In the genomic region with DNA sequence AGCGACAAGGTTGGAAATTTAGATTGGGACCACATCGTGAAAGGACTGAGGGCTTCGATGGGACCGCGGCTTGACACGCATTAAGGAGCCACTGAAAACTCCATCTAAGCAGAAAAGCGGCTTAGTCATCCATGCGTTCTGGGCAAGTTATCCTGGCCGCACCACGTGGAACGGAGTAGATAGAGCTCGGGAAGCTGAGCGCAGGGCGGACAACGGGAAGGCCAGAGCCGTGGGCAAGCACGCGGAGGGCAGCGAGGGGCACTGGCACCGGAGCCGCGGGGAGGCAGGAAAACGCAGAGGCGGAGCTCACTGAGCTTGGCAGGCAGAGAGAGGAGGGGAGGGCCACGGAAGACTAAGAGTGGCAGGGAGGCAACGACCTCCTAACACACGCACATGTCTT, we compare ENCODE assay signal across 13 cellular contexts.
A peak's percentile ranks its signal among the peaks of the same experiment; 100 is the strongest.
DNase-seq lines count a peak whose midpoint lies in the region; ATAC-seq, FAIRE-seq and TF ChIP-seq lines count a peak whose summit lies in the region.
"Had no signal": no experiment of that assay in that cellular context is flagged by ENCODE, and none has a peak within 500 bp of the region (broad histone marks: within the 10 kb centered on the region; RNA-seq: fewer than 3 reads in every experiment).

No MANE protein-coding gene starts in this region.

- no peaks in the 10 kb centered on the region for H3K27me3 ChIP-seq in MM.1S (replicated peaks; ENCODE audit: insufficient read depth, low read length)
- H3K27me3 ChIP-seq: testis had no signal

- no peaks in the 10 kb centered on the region for H3K4me1 ChIP-seq in MM.1S (ENCODE audit: low read length)
- H3K4me1 ChIP-seq: testis had no signal

- peak in 1 of 2 donors; percentile 13 for ATAC-seq in natural killer cell treated with Interleukin-12 subunit alpha and Interleukin-12 subunit beta and Interleukin-15 and Interleukin-18, amount 100 ng/mL, for 72 hours
- no peak for ATAC-seq in HG03342 (IDR thresholded peaks at IDR 0.05; ENCODE audit: unreplicated experiment)

- peak overlapping the region; percentile 48 for H3K4me3 Mint-ChIP-seq in natural killer cell treated with Interleukin-12 subunit alpha and Interleukin-12 subunit beta and Interleukin-15 and Interleukin-18, amount 100 ng/mL, for 72 hours
- no peak overlapping the region for H3K4me3 Mint-ChIP-seq in MCF 10A (ENCODE audit: unreplicated experiment)

- peaks cover 0 to 7% of the 10 kb centered on the region in 2 donors for H3K4me1 Mint-ChIP-seq in natural killer cell treated with Interleukin-12 subunit alpha and Interleukin-12 subunit beta and Interleukin-15 and Interleukin-18, amount 100 ng/mL, for 72 hours (ENCODE audit: low read depth in 2 of 2)
- no peaks in the 10 kb centered on the region for H3K4me1 Mint-ChIP-seq in MCF 10A (ENCODE audit: insufficient read depth, unreplicated experiment)

- no peaks in the 10 kb centered on the region for H3F3A ChIP-seq in MM.1S (ENCODE audit: insufficient read depth, low read length)

- no peak for TF ChIP-seq POLR2A in NB4 (IDR thresholded peaks at IDR 0.05; ENCODE audit: extremely low read depth, insufficient read length)

- no peaks in the 10 kb centered on the region for H4K20me1 ChIP-seq in MM.1S (ENCODE audit: insufficient read depth, low read length)

- H3K27me3 Mint-ChIP-seq in natural killer cell treated with Interleukin-12 subunit alpha and Interleukin-12 subunit beta and Interleukin-15 and Interleukin-18, amount 100 ng/mL, for 72 hours = peaks cover 0 to 6% of the 10 kb centered on the region in 2 donors
- no peaks in the 10 kb centered on the region for H3K27me3 Mint-ChIP-seq in MCF 10A (ENCODE audit: insufficient read depth, unreplicated experiment)

- POLR2A ChIA-PET in MCF 10A (lab: Yijun Ruan, JAX) = no interaction called here

- H3K4me3 ChIP-seq in NB4 (ENCODE audit: low read depth, low read length) (peak overlapping the region; percentile 9), MM.1S (ENCODE audit: low read length) (no peak overlapping the region)
- H3K4me3 ChIP-seq: testis had no signal

- intact Hi-C loops in MCF 10A (cut with micrococcal nuclease) = no loop called here

- peaks cover 64% of the 10 kb centered on the region for H3K79me2 ChIP-seq in MM.1S (ENCODE audit: low read length)

- BruUV-seq in MCF 10A (replicated peaks; lab: Mats Ljungman, UMichigan) = no TSS peak

- no peaks in the 10 kb centered on the region for H3K9me3 ChIP-seq in MM.1S (replicated peaks; ENCODE audit: insufficient read depth, low read length)
- H3K9me3 ChIP-seq: testis had no signal

- H3K27ac ChIP-seq in MM.1S (ENCODE audit: low read length) = no peak overlapping the region
- H3K27ac ChIP-seq: testis had no signal

- H3K9ac ChIP-seq in MM.1S (ENCODE audit: low read length) = no peak overlapping the region

- FAIRE-seq in D721Med (lab: Jason Lieb, UNC) = no peak

- CTCF ChIA-PET in MCF 10A (lab: Yijun Ruan, JAX) = no interaction called here

- peaks cover 6% of the 10 kb centered on the region for H3K36me3 Mint-ChIP-seq in natural killer cell treated with Interleukin-12 subunit alpha and Interleukin-12 subunit beta and Interleukin-15 and Interleukin-18, amount 100 ng/mL, for 72 hours
- H3K36me3 Mint-ChIP-seq in MCF 10A (ENCODE audit: insufficient read depth, unreplicated experiment) = peaks cover 47% of the 10 kb centered on the region

- no peaks in the 10 kb centered on the region for H3K36me3 ChIP-seq in MM.1S (replicated peaks; ENCODE audit: insufficient read depth, low read length)

- H3K27ac Mint-ChIP-seq in natural killer cell treated with Interleukin-12 subunit alpha and Interleukin-12 subunit beta and Interleukin-15 and Interleukin-18, amount 100 ng/mL, for 72 hours = no peak overlapping the region
- no peak overlapping the region for H3K27ac Mint-ChIP-seq in MCF 10A (ENCODE audit: low read depth, unreplicated experiment)

- H3K9me3 Mint-ChIP-seq in natural killer cell treated with Interleukin-12 subunit alpha and Interleukin-12 subunit beta and Interleukin-15 and Interleukin-18, amount 100 ng/mL, for 72 hours = peaks cover 4% of the 10 kb centered on the region
- H3K9me3 Mint-ChIP-seq in MCF 10A (ENCODE audit: unreplicated experiment) = no peaks in the 10 kb centered on the region

- no peak overlapping the region for H3K4me2 ChIP-seq in MM.1S (ENCODE audit: low read depth, low read length)

- DNase-seq in D721Med (ENCODE audit: insufficient read length, low spot score) (peak; percentile 38), NB4 (ENCODE audit: low read depth) (peak; percentile 42), dermis microvascular lymphatic vessel endothelial cell (ENCODE audit: low read depth in 2 of 2) (peak; percentile 39 to 90), MM.1S (no peak), OCI-M2 (lab: John Stamatoyannopoulos, UW; ENCODE audit: unreplicated experiment) (no peak), MCF 10A (ENCODE audit: unreplicated experiment) (no peak)
- no peak for DNase-seq in natural killer cell treated with Interleukin-12 subunit alpha and Interleukin-12 subunit beta and Interleukin-15 and Interleukin-18, amount 100 ng/mL, for 72 hours (ENCODE audit: low spot score)
- DNase-seq: cerebellar nuclear complex, COR-L47, NCI-H510A, T-helper 2 cell, testis had no signal

- no peaks in the 10 kb centered on the region for H3K9me2 ChIP-seq in MM.1S (replicated peaks; ENCODE audit: insufficient read depth, low read length)

- H2AFZ ChIP-seq in MM.1S (ENCODE audit: low read length) = no peak overlapping the region

- no peak for TF ChIP-seq CTCF in D721Med (IDR thresholded peaks at IDR 0.05; ENCODE audit: insufficient read depth, missing control alignments)
- TF ChIP-seq CTCF in NB4 (IDR thresholded peaks at IDR 0.05; ENCODE audit: low read depth, low read length) = no peak
- TF ChIP-seq CTCF in MM.1S (IDR thresholded peaks at IDR 0.05; ENCODE audit: low read length) = no peak
- TF ChIP-seq CTCF in MCF 10A (IDR thresholded peaks at IDR 0.05; ENCODE audit: unreplicated experiment) = no peak

Comparison
In these comparisons a context has a peak if more than half of its experiments do, and no peak if none do; other contexts are left out.
1. DNase-seq: peak in D721Med (single experiment), NB4 (single experiment) and dermis microvascular lymphatic vessel endothelial cell (2 of 2); none in natural killer cell treated with Interleukin-12 subunit alpha and Interleukin-12 subunit beta and Interleukin-15 and Interleukin-18, amount 100 ng/mL, for 72 hours (single experiment), MM.1S (single experiment), OCI-M2 (single experiment) and MCF 10A (single experiment).